ENCODE assay signal across 1 cellular context in genomic region chr16:85677383-85677967, GRCh38.
TF ChIP-seq lines count a peak whose summit lies in the region.

No MANE protein-coding gene starts in this region.

TF ChIP-seq in WTC11, 78 proteins besides CTCF, POLR2A, EP300 and RAD21 (continued from another document):
- TF ChIP-seq ARID4B (CRISPR knock-in tag; IDR thresholded peaks at IDR 0.05; ENCODE audit: borderline replicate concordance) (no peak), MYBL2 (CRISPR knock-in tag; IDR thresholded peaks at IDR 0.05) (no peak), SMAD4 (CRISPR knock-in tag; IDR thresholded peaks at IDR 0.05) (no peak)
